8 cellular contexts compared by ENCODE assay signal in genomic region chr5:95554331-95554646, GRCh38. TPM values are rescaled to one million over a fixed set of nuclear protein-coding genes. Genes with fewer than 3 reads are reported as not detected.
DNase-seq lines count a peak whose midpoint lies in the region; ATAC-seq and TF ChIP-seq lines count a peak whose summit lies in the region.

No MANE protein-coding gene starts in this region.

- TF ChIP-seq POLR2A in gastroesophageal sphincter (IDR thresholded peaks at IDR 0.05) (no peak), spleen (IDR thresholded peaks at IDR 0.05) (no peak)

- no peak for DNase-seq in activated T-cell treated with anti-CD3 and anti-CD28 coated beads, Interleukin-2, amount 50 U/mL, for 24 hours
- DNase-seq in activated T-cell treated with anti-CD3 and anti-CD28 coated beads, Interleukin-2, amount 50 U/mL, for 1 hour, result no peak
- no peak for DNase-seq in T-helper 17 cell
- DNase-seq in spleen, result no peak
- no peak for DNase-seq in GM03348 (ENCODE audit: low spot score)
- DNase-seq in stimulated activated CD4-positive, alpha-beta T cell treated with anti-CD3 and anti-CD28 coated beads, Interleukin-12 subunit alpha, Interleukin-12 subunit beta, amount 100 ng/mL, for 4 hours, result no peak

- peak overlapping the region; percentile 88 for H3K4me3 Mint-ChIP-seq in activated T-cell treated with anti-CD3 and anti-CD28 coated beads, Interleukin-2, amount 50 U/mL, for 24 hours
- H3K4me3 Mint-ChIP-seq in T-helper 17 cell, result peak overlapping the region; percentile 97

- no peak for TF ChIP-seq EP300 in gastroesophageal sphincter (IDR thresholded peaks at IDR 0.05)

- H3K4me1 Mint-ChIP-seq in activated T-cell treated with anti-CD3 and anti-CD28 coated beads, Interleukin-2, amount 50 U/mL, for 24 hours (ENCODE audit: low read depth), result peaks cover 47% of the 10 kb centered on the region
- peaks cover 43% of the 10 kb centered on the region for H3K4me1 Mint-ChIP-seq in T-helper 17 cell

- H3K4me1 ChIP-seq in gastroesophageal sphincter (peaks cover 3 to 33% (median 10%) of the 10 kb centered on the region in 3 donors), spleen (peaks cover 17 to 55% (median 41%) of the 10 kb centered on the region in 6 donors)

- H3K36me3 ChIP-seq in gastroesophageal sphincter, result peaks cover 0 to 10% of the 10 kb centered on the region in 2 donors
- H3K36me3 ChIP-seq in spleen, result peaks cover 0 to 19% (median 6%) of the 10 kb centered on the region in 6 donors

- WGBS in gastroesophageal sphincter (ENCODE audit: low coverage in 1 of 2), 2 donors, result 3 to 6% methylated on average over 3 to 4 of the region's 6 CpGs
- WGBS in spleen, 5 donors, result 0 to 1% (median 0%) methylated on average over 6 of the region's 6 CpGs

- H3K9me3 ChIP-seq in T-helper 17 cell (ENCODE audit: control insufficient read depth, low read length, poor library complexity, severe bottlenecking) (no peaks in the 10 kb centered on the region), gastroesophageal sphincter (no peaks in the 10 kb centered on the region), spleen (no peaks in the 10 kb centered on the region)

- H3K27ac ChIP-seq in gastroesophageal sphincter, result peak overlapping the region; percentile 29 to 94 (median 92)
- H3K27ac ChIP-seq in spleen, result peak overlapping the region; percentile 80 to 95 (median 90)

- H3K9me3 Mint-ChIP-seq in activated T-cell treated with anti-CD3 and anti-CD28 coated beads, Interleukin-2, amount 50 U/mL, for 24 hours, result no peaks in the 10 kb centered on the region

- H3K27me3 Mint-ChIP-seq in activated T-cell treated with anti-CD3 and anti-CD28 coated beads, Interleukin-2, amount 50 U/mL, for 24 hours, result no peaks in the 10 kb centered on the region
- no peaks in the 10 kb centered on the region for H3K27me3 Mint-ChIP-seq in T-helper 17 cell

- peak overlapping the region; percentile 56 to 82 for H3K4me3 ChIP-seq in gastroesophageal sphincter
- peak overlapping the region; percentile 66 to 87 (median 80) for H3K4me3 ChIP-seq in spleen

- ATAC-seq in HG03045 (IDR thresholded peaks at IDR 0.05; ENCODE audit: unreplicated experiment) (peak; percentile 28), T-helper 17 cell (peak; percentile 34), gastroesophageal sphincter (peak; percentile 1)

- H3K36me3 Mint-ChIP-seq in activated T-cell treated with anti-CD3 and anti-CD28 coated beads, Interleukin-2, amount 50 U/mL, for 24 hours (ENCODE audit: low read depth), result peaks cover 42% of the 10 kb centered on the region
- peaks cover 13% of the 10 kb centered on the region for H3K36me3 Mint-ChIP-seq in T-helper 17 cell (ENCODE audit: low read depth)

- peak overlapping the region; percentile 94 for H3K27ac Mint-ChIP-seq in activated T-cell treated with anti-CD3 and anti-CD28 coated beads, Interleukin-2, amount 50 U/mL, for 24 hours
- H3K27ac Mint-ChIP-seq in T-helper 17 cell, result peak overlapping the region; percentile 89

- no peak for TF ChIP-seq CTCF in gastroesophageal sphincter (IDR thresholded peaks at IDR 0.05)
- TF ChIP-seq CTCF in spleen (IDR thresholded peaks at IDR 0.05 in 8 of 11, conservative IDR thresholded peaks at IDR 0.05 in 3 of 11), result no peak

- intact Hi-C loops in spleen (cut with DNase I; ENCODE audit: low total_unique reads), result no loop called here

- H3K27me3 ChIP-seq in gastroesophageal sphincter, result no peaks in the 10 kb centered on the region
- no peaks in the 10 kb centered on the region for H3K27me3 ChIP-seq in spleen (replicated peaks in 1 of 7)

RNA-seq across cellular contexts. Expression of gene SKIC3, which starts 0.5 kb away (rescaled TPM):
- 10 to 100 TPM; 78.2 to 90.2 TPM for total RNA-seq in T-helper 17 cell
- 100 to 1,000 TPM in 1 of 4 donors, 10 to 100 TPM in 3; 59.6 to 110 (median 72.2) TPM for total RNA-seq in gastroesophageal sphincter
- total RNA-seq in spleen, result 10 to 100 TPM; 52.8 to 92.0 (median 79.4) TPM
- polyA plus RNA-seq in spleen, result 10 to 100 TPM; 18.6 to 18.9 (median 18.6) TPM

RNA-seq across cellular contexts. Expression of gene ARSK, which starts 0.6 kb away (rescaled TPM):
- total RNA-seq in T-helper 17 cell (1 to 10 TPM; 4.7 to 4.8 TPM), gastroesophageal sphincter (10 to 100 TPM in 1 of 4 donors, 1 to 10 TPM in 3; 7.8 to 10.9 (median 8.6) TPM), spleen (1 to 10 TPM; 1.9 to 7.9 (median 3.5) TPM)
- polyA plus RNA-seq in spleen, result 1 to 10 TPM; 1.6 to 3.2 (median 2.2) TPM
